20 cellular contexts compared by ENCODE assay signal in the genomic region with DNA sequence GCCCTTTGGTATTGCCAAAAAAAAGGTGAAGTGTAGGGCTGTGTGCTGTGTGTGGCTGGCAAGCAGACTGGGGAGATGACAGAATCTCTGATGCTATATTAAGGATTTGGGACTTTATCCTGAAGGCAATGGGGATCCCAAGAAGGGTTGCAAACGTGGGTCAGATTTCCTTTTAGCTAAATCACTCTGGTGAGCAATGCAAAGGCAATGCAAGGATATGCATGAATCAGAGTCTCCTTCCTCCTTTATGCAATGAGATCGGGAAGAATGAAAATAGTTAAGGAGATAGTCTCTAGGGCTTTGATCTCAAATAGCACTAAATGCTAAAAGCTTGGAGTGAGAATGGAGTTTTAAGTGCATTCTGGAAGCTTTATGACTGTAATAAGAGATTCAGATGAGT. TPM values are rescaled to one million over a fixed set of nuclear protein-coding genes. Genes with fewer than 3 reads are reported as not detected.
DNase-seq lines count a peak whose midpoint lies in the region; ATAC-seq and TF ChIP-seq lines count a peak whose summit lies in the region.
"Had no signal": no experiment of that assay in that cellular context is flagged by ENCODE, and none has a peak within 500 bp of the region (broad histone marks: within the 10 kb centered on the region; RNA-seq: fewer than 3 reads in every experiment).

No MANE protein-coding gene starts in this region.

- H3K36me3 Mint-ChIP-seq in natural killer cell, result no peaks in the 10 kb centered on the region
- H3K36me3 Mint-ChIP-seq: activated naive CD8-positive, alpha-beta T cell had no signal

- no peak for ATAC-seq in natural killer cell

- DNase-seq in AG09319 (ENCODE audit: extremely low read depth, low read depth), result peak; percentile 4
- DNase-seq in HT1080 (ENCODE audit: low read depth), result peak; percentile 79
- peak; percentile 33 for DNase-seq in brain microvascular endothelial cell
- peak; percentile 13 for DNase-seq in kidney glomerular epithelial cell (lab: John Stamatoyannopoulos, UW)
- DNase-seq in activated CD4-positive, alpha-beta T cell treated with anti-CD3 and anti-CD28 coated beads for 4 hours, result no peak
- no peak for DNase-seq in stimulated activated CD4-positive, alpha-beta T cell treated with anti-CD3 and anti-CD28 coated beads, Interleukin-2, amount 100 ng/mL, for 48 hours
- no peak for DNase-seq in NCI-H1092 treated with DMSO at 0.1 percent for 48 hours (lab: John Stamatoyannopoulos, UW)
- no peak for DNase-seq in natural killer cell
- DNase-seq: activated CD4-positive, alpha-beta T cell treated with anti-CD3 and anti-CD28 coated beads for 1 hour; cerebellar nuclear complex; DMS53; NCI-H1436 treated with DMSO at 0.1 percent for 48 hours; NCI-H526; posterior cingulate gyrus; stimulated activated CD8-positive, alpha-beta memory T cell treated with anti-CD3 and anti-CD28 coated beads, Interleukin-4, amount 100 ng/mL, for 48 hours had no signal

- TF ChIP-seq CTCF in AG09319 (IDR thresholded peaks at IDR 0.05; ENCODE audit: low read depth, low read length), result no peak
- TF ChIP-seq CTCF in brain microvascular endothelial cell (IDR thresholded peaks at IDR 0.05; ENCODE audit: low read depth, low read length, missing control alignments), result no peak
- no peak for TF ChIP-seq CTCF in natural killer cell (IDR thresholded peaks at IDR 0.05)

- no peak overlapping the region for H3K4me3 ChIP-seq in brain microvascular endothelial cell (ENCODE audit: low read depth, low read length)
- H3K4me3 ChIP-seq: BLaER1 treated with 17β-estradiol and CSF1 and Interleukin-3, amounts not matched to agents 10 nM and 100 nM; tibial nerve had no signal

- no peaks in the 10 kb centered on the region for H3K4me1 Mint-ChIP-seq in natural killer cell

- in situ Hi-C loops in brain microvascular endothelial cell (cut with HindIII; ENCODE audit: low pct_ligation_motif_present, low sequenced_read_pairs), result no loop called here

- H3K27me3 ChIP-seq in brain microvascular endothelial cell (replicated peaks), result no peaks in the 10 kb centered on the region
- H3K27me3 ChIP-seq: BLaER1 treated with 17β-estradiol and CSF1 and Interleukin-3, amounts not matched to agents 10 nM and 100 nM; tibial nerve had no signal

- H3K27ac Mint-ChIP-seq in natural killer cell, result no peak overlapping the region
- H3K27ac Mint-ChIP-seq: activated naive CD8-positive, alpha-beta T cell had no signal

- intact Hi-C loops in natural killer cell (cut with micrococcal nuclease), result no loop called here

- H3K27ac ChIP-seq in brain microvascular endothelial cell, result no peak overlapping the region
- H3K27ac ChIP-seq: BLaER1 treated with 17β-estradiol and CSF1 and Interleukin-3, amounts not matched to agents 10 nM and 100 nM; tibial nerve had no signal

- H3K9me3 Mint-ChIP-seq in natural killer cell, result no peaks in the 10 kb centered on the region

- peaks cover 0 to 3% of the 10 kb centered on the region in 2 donors for H3K27me3 Mint-ChIP-seq in natural killer cell (ENCODE audit: low read depth in 2 of 2)

- no peaks in the 10 kb centered on the region for H3K36me3 ChIP-seq in brain microvascular endothelial cell (replicated peaks)
- H3K36me3 ChIP-seq: BLaER1 treated with 17β-estradiol and CSF1 and Interleukin-3, amounts not matched to agents 10 nM and 100 nM; tibial nerve had no signal

- H3K4me3 Mint-ChIP-seq in natural killer cell, result no peak overlapping the region
- H3K4me3 Mint-ChIP-seq: activated naive CD8-positive, alpha-beta T cell had no signal

RNA-seq across cellular contexts. Expression of a gene that starts 27.3 kb away (rescaled TPM):
- total RNA-seq in HT1080 (2014; rRNA removed; shearing (Covaris generic)), result 0.10 and 0.16 TPM in 2 replicates
- polyA plus RNA-seq in HT1080 (2015; cell fraction: cytosol; rRNA removed), result not detected in 2 replicates
- not detected in 2 replicates for polyA plus RNA-seq in HT1080 (2015; cell fraction: nucleus; rRNA removed)
- total RNA-seq in natural killer cell, result under 1 TPM in 1 of 3 donors, not detected in 2; 0.05 TPM
- total RNA-seq: mononuclear cell; T-helper 1 cell treated with Interleukin-12 subunit alpha and Interleukin-12 subunit beta and Interleukin-4 antibody, amounts not matched to agents 30 ng/mL and 1 ng/mL, for 36 hours had no signal

Comparison
In these comparisons a context has a peak if more than half of its experiments do, and no peak if none do; other contexts are left out.
1. DNase-seq: peak in AG09319 (single experiment), HT1080 (single experiment), brain microvascular endothelial cell (single experiment) and kidney glomerular epithelial cell (single experiment); none in activated CD4-positive, alpha-beta T cell treated with anti-CD3 and anti-CD28 coated beads for 4 hours (0 of 2), stimulated activated CD4-positive, alpha-beta T cell treated with anti-CD3 and anti-CD28 coated beads, Interleukin-2, amount 100 ng/mL, for 48 hours (0 of 2), NCI-H1092 treated with DMSO at 0.1 percent for 48 hours (single experiment) and natural killer cell (single experiment).